In the genomic region with DNA sequence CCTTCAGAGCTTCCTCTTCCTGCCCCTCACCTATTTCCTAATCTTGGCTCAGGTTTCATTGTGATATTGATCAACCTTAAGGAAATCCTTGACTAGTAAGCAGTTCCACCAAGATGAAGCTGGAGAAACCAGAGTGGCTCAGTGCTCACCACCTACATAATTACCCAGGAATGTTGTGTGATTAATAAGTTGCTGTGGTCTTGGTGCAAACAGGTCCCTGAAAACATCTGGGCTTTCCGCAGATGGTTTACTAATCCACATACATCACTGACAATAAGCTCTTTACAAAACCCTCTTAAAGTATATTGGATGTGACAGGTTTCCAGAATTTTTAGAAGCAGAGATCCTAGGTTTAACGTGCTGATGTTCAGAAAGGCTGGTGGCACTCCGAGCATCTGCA, we compare ENCODE assay signal across 1 cellular context.
TF ChIP-seq lines count a peak whose summit lies in the region.

No MANE protein-coding gene starts in this region.

TF ChIP-seq in IMR-90, 13 proteins besides CTCF, POLR2A, EP300 and RAD21:
- no peak for TF ChIP-seq BHLHE40 (IDR thresholded peaks at IDR 0.05; ENCODE audit: low read depth, low read length)
- no peak for TF ChIP-seq MXI1 (IDR thresholded peaks at IDR 0.05; ENCODE audit: borderline replicate concordance, low read depth, low read length)
- TF ChIP-seq, protein P1, sequence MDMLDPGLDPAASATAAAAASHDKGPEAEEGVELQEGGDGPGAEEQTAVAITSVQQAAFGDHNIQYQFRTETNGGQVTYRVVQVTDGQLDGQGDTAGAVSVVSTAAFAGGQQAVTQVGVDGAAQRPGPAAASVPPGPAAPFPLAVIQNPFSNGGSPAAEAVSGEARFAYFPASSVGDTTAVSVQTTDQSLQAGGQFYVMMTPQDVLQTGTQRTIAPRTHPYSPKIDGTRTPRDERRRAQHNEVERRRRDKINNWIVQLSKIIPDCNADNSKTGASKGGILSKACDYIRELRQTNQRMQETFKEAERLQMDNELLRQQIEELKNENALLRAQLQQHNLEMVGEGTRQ (IDR thresholded peaks at IDR 0.05; ENCODE audit: low read depth, low read length) = no peak
- TF ChIP-seq MAZ (IDR thresholded peaks at IDR 0.05; ENCODE audit: borderline replicate concordance, low read depth, low read length) = no peak
- no peak for TF ChIP-seq CEBPB (IDR thresholded peaks at IDR 0.05; ENCODE audit: low read depth, low read length)
- TF ChIP-seq NFE2L2 (IDR thresholded peaks at IDR 0.05; ENCODE audit: low read depth, low read length) = no peak
- no peak for TF ChIP-seq SMC3 (IDR thresholded peaks at IDR 0.05; ENCODE audit: low read depth, low read length)
- no peak for TF ChIP-seq MAFK (IDR thresholded peaks at IDR 0.05; ENCODE audit: low read depth, low read length)
- TF ChIP-seq FOS (IDR thresholded peaks at IDR 0.05; ENCODE audit: low read depth, low read length) = no peak
- TF ChIP-seq, protein P2, sequence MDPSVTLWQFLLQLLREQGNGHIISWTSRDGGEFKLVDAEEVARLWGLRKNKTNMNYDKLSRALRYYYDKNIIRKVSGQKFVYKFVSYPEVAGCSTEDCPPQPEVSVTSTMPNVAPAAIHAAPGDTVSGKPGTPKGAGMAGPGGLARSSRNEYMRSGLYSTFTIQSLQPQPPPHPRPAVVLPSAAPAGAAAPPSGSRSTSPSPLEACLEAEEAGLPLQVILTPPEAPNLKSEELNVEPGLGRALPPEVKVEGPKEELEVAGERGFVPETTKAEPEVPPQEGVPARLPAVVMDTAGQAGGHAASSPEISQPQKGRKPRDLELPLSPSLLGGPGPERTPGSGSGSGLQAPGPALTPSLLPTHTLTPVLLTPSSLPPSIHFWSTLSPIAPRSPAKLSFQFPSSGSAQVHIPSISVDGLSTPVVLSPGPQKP (IDR thresholded peaks at IDR 0.05; ENCODE audit: borderline replicate concordance, low read depth, low read length) = no peak
- TF ChIP-seq RCOR1 (IDR thresholded peaks at IDR 0.05; ENCODE audit: insufficient replicate concordance, low read length) = no peak
- no peak for TF ChIP-seq RFX5 (IDR thresholded peaks at IDR 0.05; ENCODE audit: low read depth, low read length)
- no peak for TF ChIP-seq CHD1 (IDR thresholded peaks at IDR 0.05; ENCODE audit: low read depth, low read length)
